In the genomic region with DNA sequence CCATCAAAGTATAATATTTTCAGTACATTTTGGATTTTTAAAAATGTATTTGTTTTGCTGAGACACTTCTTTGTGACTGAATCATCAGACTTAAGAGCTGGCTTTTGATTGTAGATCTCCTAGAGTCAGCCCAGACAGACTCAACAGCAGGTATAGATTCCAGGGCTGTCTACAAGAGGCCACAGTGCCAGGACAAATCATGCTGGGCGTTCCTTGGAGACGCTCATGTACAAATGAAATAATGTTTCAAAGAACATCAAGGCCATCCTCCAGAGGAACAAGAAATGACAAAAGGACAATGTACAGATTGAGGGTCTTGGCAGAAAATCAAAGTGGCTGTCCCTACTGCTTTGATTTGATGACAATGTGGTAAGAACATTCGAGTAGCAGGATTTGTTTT, we compare ENCODE assay signal across 16 cellular contexts.
DNase-seq lines count a peak whose midpoint lies in the region; ATAC-seq and TF ChIP-seq lines count a peak whose summit lies in the region.
"Had no signal": no experiment of that assay in that cellular context is flagged by ENCODE, and none has a peak within 500 bp of the region (broad histone marks: within the 10 kb centered on the region; RNA-seq: fewer than 3 reads in every experiment).

No MANE protein-coding gene starts in this region.

- H3K9me3 ChIP-seq in breast epithelium: no peaks in the 10 kb centered on the region
- no peaks in the 10 kb centered on the region for H3K9me3 ChIP-seq in smooth muscle cell (replicated peaks; ENCODE audit: low read depth)
- H3K9me3 ChIP-seq: BE2C had no signal

- H3K4me3 Mint-ChIP-seq in MCF 10A (ENCODE audit: unreplicated experiment) (no peak overlapping the region), WTC11 (no peak overlapping the region)
- H3K4me3 Mint-ChIP-seq: CD4-positive, alpha-beta T cell; H9 had no signal

- H3K27ac Mint-ChIP-seq in MCF 10A (ENCODE audit: low read depth, unreplicated experiment) (peak overlapping the region; percentile 73), WTC11 (peak overlapping the region; percentile 47)
- H3K27ac Mint-ChIP-seq: CD4-positive, alpha-beta T cell had no signal

- no peak for TF ChIP-seq POLR2A in breast epithelium (IDR thresholded peaks at IDR 0.05)

- H3K9ac ChIP-seq in smooth muscle cell (ENCODE audit: low read depth): no peak overlapping the region

- no peak overlapping the region for H2AFZ ChIP-seq in smooth muscle cell (ENCODE audit: low read depth)
- H2AFZ ChIP-seq: PC-9 had no signal

- H3K27me3 ChIP-seq in breast epithelium (no peaks in the 10 kb centered on the region), smooth muscle cell (ENCODE audit: low read depth) (no peaks in the 10 kb centered on the region)
- H3K27me3 ChIP-seq: BE2C had no signal

- no TSS peak for BruUV-seq in MCF 10A (replicated peaks; lab: Mats Ljungman, UMichigan)

- no peaks in the 10 kb centered on the region for H3K36me3 ChIP-seq in breast epithelium
- no peaks in the 10 kb centered on the region for H3K36me3 ChIP-seq in smooth muscle cell (ENCODE audit: low read depth)
- H3K36me3 ChIP-seq: BE2C had no signal

- no peak overlapping the region for H3K4me2 ChIP-seq in smooth muscle cell
- H3K4me2 ChIP-seq: PC-9 had no signal

- CTCF ChIA-PET in MCF 10A (lab: Yijun Ruan, JAX): no interaction called here
- CTCF ChIA-PET in WTC11 (lab: Charles Lee): interaction anchor here (0.6 kb wide), 1 partner anchor 10 kb away, joined by 5 read pairs; no protein-coding TSS in a partner anchor

- H3K36me3 Mint-ChIP-seq in MCF 10A (ENCODE audit: insufficient read depth, unreplicated experiment) (no peaks in the 10 kb centered on the region), WTC11 (no peaks in the 10 kb centered on the region)

- H3K9me3 Mint-ChIP-seq in MCF 10A (ENCODE audit: unreplicated experiment): no peaks in the 10 kb centered on the region
- H3K9me3 Mint-ChIP-seq in WTC11: no peaks in the 10 kb centered on the region
- H3K9me3 Mint-ChIP-seq: CD4-positive, alpha-beta T cell; H9 had no signal

- DNase-seq in MCF 10A (ENCODE audit: unreplicated experiment) (no peak), breast epithelium (ENCODE audit: low spot score in 2 of 2) (no peak), WTC11 (ENCODE audit: low spot score) (no peak), smooth muscle cell (lab: John Stamatoyannopoulos, UW; ENCODE audit: unreplicated experiment) (no peak), islet precursor cell (no peak)
- no peak for DNase-seq in activated CD8-positive, alpha-beta memory T cell treated with anti-CD3 and anti-CD28 coated beads, Interleukin-2, amount 50 U/mL, for 4 hours
- DNase-seq: 8988T; BE2C; CD4-positive, alpha-beta T cell; H9; NCI-H187; NCI-H446 treated with DMSO at 0.1 percent for 48 hours; NCI-H82; PC-9 had no signal

- H3K4me1 ChIP-seq in breast epithelium (no peaks in the 10 kb centered on the region), smooth muscle cell (ENCODE audit: low read depth) (no peaks in the 10 kb centered on the region)
- H3K4me1 ChIP-seq: BE2C had no signal

- WGBS in smooth muscle cell (ENCODE audit: low lambda C conversion rate): 68% methylated on average over 3 of the region's 3 CpGs

- POLR2A ChIA-PET in MCF 10A (lab: Yijun Ruan, JAX) (interaction anchor here (1.1 kb wide), 1 partner anchor 16 kb away, joined by 9 read pairs; no protein-coding TSS in a partner anchor), WTC11 (lab: Charles Lee) (no interaction called here)

- no peaks in the 10 kb centered on the region for H3F3A ChIP-seq in smooth muscle cell (ENCODE audit: low read depth)

- intact Hi-C loops in MCF 10A (cut with micrococcal nuclease): loop anchor here (10.0 kb wide), 1 partner anchor 368 kb away; the partner anchor contains the start of gene GRIK2
- intact Hi-C loops in breast epithelium (cut with DNase I; ENCODE audit: low total_unique reads): no loop called here

- H4K20me1 ChIP-seq in smooth muscle cell (ENCODE audit: low read depth): no peaks in the 10 kb centered on the region

- no peak overlapping the region for H3K4me3 ChIP-seq in breast epithelium
- no peak overlapping the region for H3K4me3 ChIP-seq in smooth muscle cell
- H3K4me3 ChIP-seq: PC-9 had no signal

- TF ChIP-seq CTCF in MCF 10A (IDR thresholded peaks at IDR 0.05; ENCODE audit: unreplicated experiment): no peak
- no peak for TF ChIP-seq CTCF in breast epithelium (IDR thresholded peaks at IDR 0.05)
- TF ChIP-seq CTCF in WTC11 (IDR thresholded peaks at IDR 0.05): no peak
- TF ChIP-seq CTCF in smooth muscle cell (IDR thresholded peaks at IDR 0.05; ENCODE audit: borderline replicate concordance, insufficient read depth, poor library complexity, severe bottlenecking): no peak

- no peaks in the 10 kb centered on the region for H3K27me3 Mint-ChIP-seq in MCF 10A (ENCODE audit: insufficient read depth, unreplicated experiment)
- H3K27me3 Mint-ChIP-seq in WTC11 (ENCODE audit: low read depth): no peaks in the 10 kb centered on the region
- H3K27me3 Mint-ChIP-seq: CD4-positive, alpha-beta T cell had no signal

- H3K79me2 ChIP-seq in smooth muscle cell (ENCODE audit: low read depth): no peaks in the 10 kb centered on the region

- H3K4me1 Mint-ChIP-seq in MCF 10A (ENCODE audit: insufficient read depth, unreplicated experiment): peaks cover 15% of the 10 kb centered on the region
- H3K4me1 Mint-ChIP-seq in WTC11: peaks cover 58% of the 10 kb centered on the region

- H3K27ac ChIP-seq in breast epithelium (no peak overlapping the region), smooth muscle cell (ENCODE audit: low read depth) (peak overlapping the region; percentile 13)
- H3K27ac ChIP-seq: PC-9 had no signal

- ATAC-seq in WTC11: no peak; the same call in 1 of the 2 replicates
- ATAC-seq in esophagus mucosa: peak; percentile 67
- no peak for ATAC-seq in HG03159 (IDR thresholded peaks at IDR 0.05; ENCODE audit: unreplicated experiment)

TF ChIP-seq in WTC11, 78 proteins besides CTCF, POLR2A, EP300 and RAD21 (continues in another document):
- no peak for TF ChIP-seq MYBL2 (CRISPR knock-in tag; IDR thresholded peaks at IDR 0.05)
- TF ChIP-seq, protein P1, sequence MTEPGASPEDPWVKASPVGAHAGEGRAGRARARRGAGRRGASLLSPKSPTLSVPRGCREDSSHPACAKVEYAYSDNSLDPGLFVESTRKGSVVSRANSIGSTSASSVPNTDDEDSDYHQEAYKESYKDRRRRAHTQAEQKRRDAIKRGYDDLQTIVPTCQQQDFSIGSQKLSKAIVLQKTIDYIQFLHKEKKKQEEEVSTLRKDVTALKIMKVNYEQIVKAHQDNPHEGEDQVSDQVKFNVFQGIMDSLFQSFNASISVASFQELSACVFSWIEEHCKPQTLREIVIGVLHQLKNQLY (CRISPR knock-in tag; IDR thresholded peaks at IDR 0.05): no peak
- no peak for TF ChIP-seq SOX15 (CRISPR knock-in tag; IDR thresholded peaks at IDR 0.05)
- TF ChIP-seq, protein P2, sequence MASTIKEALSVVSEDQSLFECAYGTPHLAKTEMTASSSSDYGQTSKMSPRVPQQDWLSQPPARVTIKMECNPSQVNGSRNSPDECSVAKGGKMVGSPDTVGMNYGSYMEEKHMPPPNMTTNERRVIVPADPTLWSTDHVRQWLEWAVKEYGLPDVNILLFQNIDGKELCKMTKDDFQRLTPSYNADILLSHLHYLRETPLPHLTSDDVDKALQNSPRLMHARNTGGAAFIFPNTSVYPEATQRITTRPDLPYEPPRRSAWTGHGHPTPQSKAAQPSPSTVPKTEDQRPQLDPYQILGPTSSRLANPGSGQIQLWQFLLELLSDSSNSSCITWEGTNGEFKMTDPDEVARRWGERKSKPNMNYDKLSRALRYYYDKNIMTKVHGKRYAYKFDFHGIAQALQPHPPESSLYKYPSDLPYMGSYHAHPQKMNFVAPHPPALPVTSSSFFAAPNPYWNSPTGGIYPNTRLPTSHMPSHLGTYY (CRISPR knock-in tag; IDR thresholded peaks at IDR 0.05): no peak
- TF ChIP-seq CREB1 (CRISPR knock-in tag; IDR thresholded peaks at IDR 0.05): no peak
- no peak for TF ChIP-seq FOXK1 (CRISPR knock-in tag; IDR thresholded peaks at IDR 0.05)
- TF ChIP-seq PRDM15 (CRISPR knock-in tag; IDR thresholded peaks at IDR 0.05): no peak
- no peak for TF ChIP-seq ATF2 (CRISPR knock-in tag; IDR thresholded peaks at IDR 0.05; ENCODE audit: borderline replicate concordance, low read depth)
